Comparison of ENCODE assay signal across 8 cellular contexts in the genomic region with DNA sequence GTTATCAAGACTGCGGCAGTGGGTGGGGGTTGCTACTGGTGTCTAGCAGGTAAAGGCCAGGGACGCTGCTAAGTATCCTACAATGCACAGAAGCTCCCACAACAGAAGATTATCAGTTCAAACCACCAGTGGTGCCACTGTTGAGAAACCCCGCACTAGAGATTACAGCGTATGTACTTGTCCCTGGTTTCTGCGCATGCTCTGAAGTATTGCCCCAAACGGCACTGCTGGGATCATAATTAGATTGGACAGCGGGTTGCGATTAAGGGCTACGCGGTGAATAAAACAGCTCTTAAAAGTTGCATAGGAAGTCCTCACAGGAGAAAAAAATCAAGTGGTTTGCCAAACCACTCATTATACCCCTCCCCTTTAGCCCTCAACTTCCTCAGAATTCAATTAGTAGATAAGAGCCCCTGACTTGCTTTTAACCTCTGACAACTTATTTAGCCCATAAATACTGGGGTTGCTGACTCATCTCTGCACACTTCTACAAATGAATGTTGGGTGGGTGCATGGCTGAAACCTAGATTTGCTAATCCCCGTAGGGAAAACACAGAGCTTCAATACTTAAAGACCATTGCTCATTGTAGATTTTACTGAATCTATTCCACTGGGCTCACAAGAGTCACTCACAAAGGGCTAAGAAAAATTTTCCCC.
DNase-seq lines count a peak whose midpoint lies in the region; ATAC-seq, FAIRE-seq and TF ChIP-seq lines count a peak whose summit lies in the region.

No MANE protein-coding gene starts in this region.

- intact Hi-C loops in naive thymus-derived CD4-positive, alpha-beta T cell (cut with micrococcal nuclease), result loop anchor here in 1 of 2 donors (1.0 kb wide), 1 partner anchor 33 kb away; no protein-coding TSS in a partner anchor
- intact Hi-C loops in dorsolateral prefrontal cortex (cut with DNase I), result no loop called here

- TF ChIP-seq POLR2A in GM12892 (IDR thresholded peaks at IDR 0.05; ENCODE audit: low read depth, low read length), result no peak

- peaks cover 14 to 24% of the 10 kb centered on the region in 2 donors for H3K4me1 ChIP-seq in naive thymus-derived CD4-positive, alpha-beta T cell (ENCODE audit: control insufficient read depth in 2 of 2, insufficient read depth in 2 of 2, low read length in 2 of 2)

- FAIRE-seq in GM12892 (lab: Jason Lieb, UNC), result peak; percentile 93

- no peak overlapping the region for H3K4me3 ChIP-seq in naive thymus-derived CD4-positive, alpha-beta T cell (ENCODE audit: low read length)
- no peak overlapping the region for H3K4me3 ChIP-seq in dorsolateral prefrontal cortex

- CTCF ChIA-PET in naive thymus-derived CD4-positive, alpha-beta T cell (lab: Charles Lee), result interaction anchor here (0.6 kb wide), 2 partner anchors 71 to 1904 kb away, joined by 3 to 5 read pairs; no protein-coding TSS in a partner anchor

- DNase-seq in GM12892 (ENCODE audit: insufficient read length) (peak; percentile 33), NCI-H226 (peak; percentile 48), dorsolateral prefrontal cortex (no peak), cerebellar nuclear complex (lab: John Stamatoyannopoulos, UW) (no peak)
- DNase-seq in activated T-cell treated with anti-CD3 and anti-CD28 coated beads, Interleukin-2, amount 50 U/mL, for 48 hours, result peak; percentile 62 to 63
- DNase-seq in naive thymus-derived CD4-positive, alpha-beta T cell, result peak in 6 of 9 donors; percentile 13 to 43 (median 22)

- H3K9me3 Mint-ChIP-seq in naive thymus-derived CD4-positive, alpha-beta T cell, result no peaks in the 10 kb centered on the region

- POLR2A ChIA-PET in naive thymus-derived CD4-positive, alpha-beta T cell (lab: Charles Lee), result no interaction called here

- TF ChIP-seq CTCF in dorsolateral prefrontal cortex (IDR thresholded peaks at IDR 0.05 in 54 of 56, conservative IDR thresholded peaks at IDR 0.05 in 2 of 56; ENCODE audit: low read depth in 1 of 56, partially characterized antibody in 56 of 56), result no peak

- no peak overlapping the region for H3K27ac ChIP-seq in naive thymus-derived CD4-positive, alpha-beta T cell (ENCODE audit: low read depth, low read length)
- no peak overlapping the region for H3K27ac ChIP-seq in dorsolateral prefrontal cortex

- H3K4me3 Mint-ChIP-seq in naive thymus-derived CD4-positive, alpha-beta T cell, result peak overlapping the region; percentile 50 to 77 (median 68)

- no peaks in the 10 kb centered on the region for H3K9me3 ChIP-seq in naive thymus-derived CD4-positive, alpha-beta T cell (ENCODE audit: control insufficient read depth in 2 of 3, low read length in 3 of 3)

- peaks cover 14 to 40% (median 18%) of the 10 kb centered on the region in 7 donors for H3K4me1 Mint-ChIP-seq in naive thymus-derived CD4-positive, alpha-beta T cell

- peaks cover 0 to 29% (median 4%) of the 10 kb centered on the region in 5 donors for H3K27me3 Mint-ChIP-seq in naive thymus-derived CD4-positive, alpha-beta T cell

- H3K36me3 ChIP-seq in naive thymus-derived CD4-positive, alpha-beta T cell (ENCODE audit: control insufficient read depth in 2 of 3, insufficient read depth in 3 of 3, low read length in 3 of 3), result no peaks in the 10 kb centered on the region

- H3K27ac Mint-ChIP-seq in naive thymus-derived CD4-positive, alpha-beta T cell, result peak overlapping the region in 5 of 9 donors; percentile 6 to 57 (median 34)

- no peaks in the 10 kb centered on the region for H3K36me3 Mint-ChIP-seq in naive thymus-derived CD4-positive, alpha-beta T cell

- ATAC-seq in HG02588 (IDR thresholded peaks at IDR 0.05; ENCODE audit: unreplicated experiment) (peak; percentile 51), HG03039 (IDR thresholded peaks at IDR 0.05; ENCODE audit: unreplicated experiment) (no peak)
- peak; percentile 68 for ATAC-seq in naive thymus-derived CD4-positive, alpha-beta T cell

- no peaks in the 10 kb centered on the region for H3K27me3 ChIP-seq in naive thymus-derived CD4-positive, alpha-beta T cell (ENCODE audit: control insufficient read depth in 2 of 2, insufficient read depth in 2 of 2, low read length in 2 of 2)
- H3K27me3 ChIP-seq in dorsolateral prefrontal cortex, result peaks cover 0 to 3% (median 0%) of the 10 kb centered on the region in 45 donors

Comparison
In these comparisons a context has a peak if more than half of its experiments do, and no peak if none do; other contexts are left out.
1. DNase-seq: peak in GM12892 (single experiment), NCI-H226 (single experiment), activated T-cell treated with anti-CD3 and anti-CD28 coated beads, Interleukin-2, amount 50 U/mL, for 48 hours (2 of 2) and naive thymus-derived CD4-positive, alpha-beta T cell (6 of 9); none in dorsolateral prefrontal cortex (0 of 10) and cerebellar nuclear complex (0 of 2).